Comparison of ENCODE assay signal across 20 cellular contexts in genomic region chr2:215860076-215860475, GRCh38.
DNase-seq lines count a peak whose midpoint lies in the region; ATAC-seq and TF ChIP-seq lines count a peak whose summit lies in the region.
"Had no signal": no experiment of that assay in that cellular context is flagged by ENCODE, and none has a peak within 500 bp of the region (broad histone marks: within the 10 kb centered on the region; RNA-seq: fewer than 3 reads in every experiment).

No MANE protein-coding gene starts in this region.

- H3K27me3 ChIP-seq in PC-3 (ENCODE audit: low read length), result no peaks in the 10 kb centered on the region
- H3K27me3 ChIP-seq in testis, result no peaks in the 10 kb centered on the region
- H3K27me3 ChIP-seq: BLaER1 treated with 17β-estradiol and CSF1 and Interleukin-3, amounts not matched to agents 10 nM and 100 nM had no signal

- intact Hi-C loops in PC-3 (cut with micrococcal nuclease), result no loop called here
- intact Hi-C loops in testis (cut with DNase I; ENCODE audit: low total_unique reads), result no loop called here

- BruUV-seq in PC-3 (replicated peaks; lab: Mats Ljungman, UMichigan), result no TSS peak

- ATAC-seq in PC-3, result no peak
- ATAC-seq: A549, K562 had no signal

- no peak for TF ChIP-seq POLR2A in erythroblast (IDR thresholded peaks at IDR 0.05; ENCODE audit: low read length)
- no peak for TF ChIP-seq POLR2A in testis (IDR thresholded peaks at IDR 0.05)

- H3K4me1 ChIP-seq in PC-3 (ENCODE audit: insufficient read depth, low read length) (no peaks in the 10 kb centered on the region), testis (peaks cover 13% of the 10 kb centered on the region)
- H3K4me1 ChIP-seq: A549 had no signal

- DNase-seq in EL (peak; percentile 21), PC-3 (peak; percentile 13), erythroblast (lab: John Stamatoyannopoulos, UW) (peak; percentile 28 to 62), testis (no peak), midbrain (lab: John Stamatoyannopoulos, UW) (no peak), HCEC 1CT (no peak), 8988T (no peak)
- DNase-seq in stimulated activated CD4-positive, alpha-beta T cell treated with anti-CD3 and anti-CD28 coated beads, Interleukin-2, amount 100 ng/mL, for 48 hours, result no peak
- DNase-seq: CD4-positive, CD25-positive, alpha-beta regulatory T cell; CD8-positive, alpha-beta memory T cell; COR-L47; DMS 273 treated with DMSO at 0.1 percent for 48 hours; DMS53; DND-41; GDM1; H9; IMR-90 had no signal

- POLR2A ChIA-PET in PC-3 (lab: Charles Lee; ENCODE audit: unreplicated experiment), result no interaction called here

- WGBS in testis, 2 donors, result 75 to 82% methylated on average over 7 of the region's 7 CpGs

- TF ChIP-seq CTCF in PC-3 (conservative IDR thresholded peaks at IDR 0.05; ENCODE audit: low read depth, low read length) (no peak), testis (IDR thresholded peaks at IDR 0.05) (no peak)

- no peaks in the 10 kb centered on the region for H3K36me3 ChIP-seq in PC-3 (ENCODE audit: low read depth, low read length)
- no peaks in the 10 kb centered on the region for H3K36me3 ChIP-seq in testis (ENCODE audit: low read depth, missing control alignments)
- H3K36me3 ChIP-seq: BLaER1 treated with 17β-estradiol and CSF1 and Interleukin-3, amounts not matched to agents 10 nM and 100 nM had no signal

- H3K9ac ChIP-seq in PC-3 (ENCODE audit: low read length), result no peak overlapping the region
- H3K9ac ChIP-seq: BLaER1 treated with 17β-estradiol and CSF1 and Interleukin-3, amounts not matched to agents 10 nM and 100 nM had no signal

- H3K4me2 ChIP-seq in PC-3 (ENCODE audit: low read length), result no peak overlapping the region
- H3K4me2 ChIP-seq: A549 had no signal

- H2AFZ ChIP-seq in PC-3 (ENCODE audit: low read length), result no peak overlapping the region

- no peaks in the 10 kb centered on the region for H3K9me3 ChIP-seq in PC-3 (ENCODE audit: low read length)
- H3K9me3 ChIP-seq in testis, result no peaks in the 10 kb centered on the region
- H3K9me3 ChIP-seq: A549 had no signal

- no peaks in the 10 kb centered on the region for H3K79me2 ChIP-seq in PC-3 (ENCODE audit: low read length)

- H3K27ac ChIP-seq in PC-3 (ENCODE audit: low read length) (no peak overlapping the region), testis (peak overlapping the region; percentile 61 to 84)
- H3K27ac ChIP-seq: A549; BLaER1 treated with 17β-estradiol and CSF1 and Interleukin-3, amounts not matched to agents 10 nM and 100 nM had no signal

- H3F3A ChIP-seq in PC-3 (ENCODE audit: low read length, unreplicated experiment), result no peaks in the 10 kb centered on the region

- H3K9me2 ChIP-seq in PC-3 (replicated peaks; ENCODE audit: low read length), result 0 out of 2 replicates have a peak, but pooled peaks cover 3% of the 10 kb centered on the region

- no peaks in the 10 kb centered on the region for H4K20me1 ChIP-seq in PC-3 (ENCODE audit: low read length)
- H4K20me1 ChIP-seq: BLaER1 treated with 17β-estradiol and CSF1 and Interleukin-3, amounts not matched to agents 10 nM and 100 nM had no signal

- CTCF ChIA-PET in PC-3 (lab: Charles Lee), result no interaction called here

- H3K4me3 ChIP-seq in PC-3 (ENCODE audit: low read length), result no peak overlapping the region
- no peak overlapping the region for H3K4me3 ChIP-seq in testis
- H3K4me3 ChIP-seq: A549; BLaER1 treated with 17β-estradiol and CSF1 and Interleukin-3, amounts not matched to agents 10 nM and 100 nM; K562 had no signal

Comparison
In these comparisons a context has a peak if more than half of its experiments do, and no peak if none do; other contexts are left out.
1. DNase-seq: peak in EL (single experiment), PC-3 (single experiment) and erythroblast (2 of 2); none in testis (single experiment), stimulated activated CD4-positive, alpha-beta T cell treated with anti-CD3 and anti-CD28 coated beads, Interleukin-2, amount 100 ng/mL, for 48 hours (0 of 2), midbrain (single experiment), HCEC 1CT (single experiment) and 8988T (single experiment).